In genomic region chr19:38402623-38402966, GRCh38 we compare ENCODE assay signal across 1 cellular context.
TF ChIP-seq lines count a peak whose summit lies in the region.

No MANE protein-coding gene starts in this region.

TF ChIP-seq in K562, 482 proteins besides CTCF, POLR2A, EP300 and RAD21 (continued from another document):
- TF ChIP-seq PRDM10 (IDR thresholded peaks at IDR 0.05; ENCODE audit: partially characterized antibody) (peak; percentile 5), KDM2B (CRISPR knock-in tag; IDR thresholded peaks at IDR 0.05) (no peak), TAF7 (tag; IDR thresholded peaks at IDR 0.05) (peak; percentile 54; the same call in 1 of the 2 replicates)
